Comparison of ENCODE assay signal across 9 cellular contexts in genomic region chr21:25934771-25935224, GRCh38.
DNase-seq lines count a peak whose midpoint lies in the region; ATAC-seq and TF ChIP-seq lines count a peak whose summit lies in the region.
"Had no signal": no experiment of that assay in that cellular context is flagged by ENCODE, and none has a peak within 500 bp of the region (broad histone marks: within the 10 kb centered on the region; RNA-seq: fewer than 3 reads in every experiment).

No MANE protein-coding gene starts in this region.

- peaks cover 15% of the 10 kb centered on the region; the same call in 2 of the 3 replicates for H3K36me3 Mint-ChIP-seq in GM23338 (ENCODE audit: low read depth)

- H3K4me2 ChIP-seq in GM23338 = no peak overlapping the region

- peaks cover 28% of the 10 kb centered on the region for H4K20me1 ChIP-seq in GM23338 (replicated peaks; ENCODE audit: insufficient read depth)

- H3K4me3 ChIP-seq in GM23338 = no peak overlapping the region
- no peak overlapping the region for H3K4me3 ChIP-seq in esophagus squamous epithelium
- no peak overlapping the region for H3K4me3 ChIP-seq in effector memory CD4-positive, alpha-beta T cell (ENCODE audit: insufficient read depth, low read depth, low read length, poor library complexity, severe bottlenecking)

- H3K36me3 ChIP-seq in GM23338 (ENCODE audit: insufficient read depth) (no peaks in the 10 kb centered on the region; the same call in 1 of the 2 replicates), esophagus squamous epithelium (no peaks in the 10 kb centered on the region)
- H3K36me3 ChIP-seq in effector memory CD4-positive, alpha-beta T cell (ENCODE audit: control insufficient read depth, insufficient read depth, low read length) = no peaks in the 10 kb centered on the region

- H3K4me1 Mint-ChIP-seq in GM23338 = peaks cover 32% of the 10 kb centered on the region

- no peak overlapping the region for H2AFZ ChIP-seq in GM23338

- DNase-seq in GM23338 (ENCODE audit: low spot score) (no peak), RPMI7951 (ENCODE audit: low read depth) (peak; percentile 76), esophagus squamous epithelium (lab: John Stamatoyannopoulos, UW) (no peak), pons (ENCODE audit: low spot score) (peak; percentile 53), NCI-H1417 treated with DMSO at 0.1 percent for 48 hours (lab: John Stamatoyannopoulos, UW) (no peak)
- no peak for DNase-seq in effector memory CD4-positive, alpha-beta T cell

- H3K9me2 ChIP-seq in GM23338 (ENCODE audit: insufficient read depth) = no peaks in the 10 kb centered on the region

- TF ChIP-seq POLR2A in esophagus squamous epithelium (IDR thresholded peaks at IDR 0.05) = no peak

- H3K4me1 ChIP-seq in GM23338 (ENCODE audit: insufficient read depth) = peaks cover 15% of the 10 kb centered on the region
- peaks cover 0 to 76% (median 39%) of the 10 kb centered on the region in 3 donors for H3K4me1 ChIP-seq in esophagus squamous epithelium
- H3K4me1 ChIP-seq in effector memory CD4-positive, alpha-beta T cell (ENCODE audit: control insufficient read depth, insufficient read depth, low read length, poor library complexity, severe bottlenecking) = no peaks in the 10 kb centered on the region

- H3K4me3 Mint-ChIP-seq in GM23338 = no peak overlapping the region
- H3K4me3 Mint-ChIP-seq: neural crest cell had no signal

- no peaks in the 10 kb centered on the region for H3F3A ChIP-seq in GM23338 (replicated peaks; ENCODE audit: low read depth)

- intact Hi-C loops in esophagus squamous epithelium (cut with DNase I) = no loop called here

- peaks cover 39% of the 10 kb centered on the region for H3K79me2 ChIP-seq in GM23338 (replicated peaks; ENCODE audit: insufficient read depth)

- no peaks in the 10 kb centered on the region for H3K9me3 Mint-ChIP-seq in GM23338

- peaks cover 6% of the 10 kb centered on the region for H3K27me3 Mint-ChIP-seq in GM23338 (ENCODE audit: insufficient read depth, low read depth, poor library complexity)

- no peaks in the 10 kb centered on the region for H3K9me3 ChIP-seq in esophagus squamous epithelium
- H3K9me3 ChIP-seq in effector memory CD4-positive, alpha-beta T cell (ENCODE audit: control insufficient read depth, low read length) = no peaks in the 10 kb centered on the region

- no peak for ATAC-seq in GM23338
- no peak for ATAC-seq in GM21619 (IDR thresholded peaks at IDR 0.05; ENCODE audit: unreplicated experiment)
- ATAC-seq in GM18511 (IDR thresholded peaks at IDR 0.05; ENCODE audit: unreplicated experiment) = no peak

- H3K27me3 ChIP-seq in GM23338 (ENCODE audit: insufficient read depth) (no peaks in the 10 kb centered on the region), esophagus squamous epithelium (no peaks in the 10 kb centered on the region)
- no peaks in the 10 kb centered on the region for H3K27me3 ChIP-seq in effector memory CD4-positive, alpha-beta T cell (replicated peaks; ENCODE audit: control insufficient read depth, insufficient read depth, low read length, poor library complexity, severe bottlenecking)

- 16 to 28% methylated on average over 4 of the region's 4 CpGs for WGBS in esophagus squamous epithelium, 2 donors

- H3K27ac ChIP-seq in GM23338 (ENCODE audit: low read depth) (peak overlapping the region; percentile 45; the same call in 1 of the 2 replicates), esophagus squamous epithelium (peak overlapping the region; percentile 62 to 89 (median 75))
- H3K27ac ChIP-seq in effector memory CD4-positive, alpha-beta T cell (ENCODE audit: insufficient read depth, low read length, poor library complexity, severe bottlenecking) = no peak overlapping the region

- TF ChIP-seq CTCF in GM23338 (conservative IDR thresholded peaks at IDR 0.05; ENCODE audit: low read depth in 2 of 2) (no peak), esophagus squamous epithelium (IDR thresholded peaks at IDR 0.05) (no peak)

- no peak overlapping the region for H3K27ac Mint-ChIP-seq in GM23338

TF ChIP-seq in GM23338, 12 proteins besides CTCF, POLR2A, EP300 and RAD21 (continues in another document):
- TF ChIP-seq EZH2 (IDR thresholded peaks at IDR 0.05; ENCODE audit: low read depth, unreplicated experiment) (no peak), ZNF331 (CRISPR knock-in tag; IDR thresholded peaks at IDR 0.05; ENCODE audit: low read depth) (no peak), STAT1 (IDR thresholded peaks at IDR 0.05; ENCODE audit: unreplicated experiment) (no peak), EZH2phosphoT487 (IDR thresholded peaks at IDR 0.05; ENCODE audit: unreplicated experiment) (no peak), POLR2AphosphoS5 (IDR thresholded peaks at IDR 0.05; ENCODE audit: low read depth) (no peak), CREB1 (CRISPR knock-in tag; IDR thresholded peaks at IDR 0.05; ENCODE audit: low read depth) (no peak)
- TF ChIP-seq, protein P1, sequence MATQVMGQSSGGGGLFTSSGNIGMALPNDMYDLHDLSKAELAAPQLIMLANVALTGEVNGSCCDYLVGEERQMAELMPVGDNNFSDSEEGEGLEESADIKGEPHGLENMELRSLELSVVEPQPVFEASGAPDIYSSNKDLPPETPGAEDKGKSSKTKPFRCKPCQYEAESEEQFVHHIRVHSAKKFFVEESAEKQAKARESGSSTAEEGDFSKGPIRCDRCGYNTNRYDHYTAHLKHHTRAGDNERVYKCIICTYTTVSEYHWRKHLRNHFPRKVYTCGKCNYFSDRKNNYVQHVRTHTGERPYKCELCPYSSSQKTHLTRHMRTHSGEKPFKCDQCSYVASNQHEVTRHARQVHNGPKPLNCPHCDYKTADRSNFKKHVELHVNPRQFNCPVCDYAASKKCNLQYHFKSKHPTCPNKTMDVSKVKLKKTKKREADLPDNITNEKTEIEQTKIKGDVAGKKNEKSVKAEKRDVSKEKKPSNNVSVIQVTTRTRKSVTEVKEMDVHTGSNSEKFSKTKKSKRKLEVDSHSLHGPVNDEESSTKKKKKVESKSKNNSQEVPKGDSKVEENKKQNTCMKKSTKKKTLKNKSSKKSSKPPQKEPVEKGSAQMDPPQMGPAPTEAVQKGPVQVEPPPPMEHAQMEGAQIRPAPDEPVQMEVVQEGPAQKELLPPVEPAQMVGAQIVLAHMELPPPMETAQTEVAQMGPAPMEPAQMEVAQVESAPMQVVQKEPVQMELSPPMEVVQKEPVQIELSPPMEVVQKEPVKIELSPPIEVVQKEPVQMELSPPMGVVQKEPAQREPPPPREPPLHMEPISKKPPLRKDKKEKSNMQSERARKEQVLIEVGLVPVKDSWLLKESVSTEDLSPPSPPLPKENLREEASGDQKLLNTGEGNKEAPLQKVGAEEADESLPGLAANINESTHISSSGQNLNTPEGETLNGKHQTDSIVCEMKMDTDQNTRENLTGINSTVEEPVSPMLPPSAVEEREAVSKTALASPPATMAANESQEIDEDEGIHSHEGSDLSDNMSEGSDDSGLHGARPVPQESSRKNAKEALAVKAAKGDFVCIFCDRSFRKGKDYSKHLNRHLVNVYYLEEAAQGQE (IDR thresholded peaks at IDR 0.05; ENCODE audit: unreplicated experiment) = no peak
- TF ChIP-seq, protein P2, sequence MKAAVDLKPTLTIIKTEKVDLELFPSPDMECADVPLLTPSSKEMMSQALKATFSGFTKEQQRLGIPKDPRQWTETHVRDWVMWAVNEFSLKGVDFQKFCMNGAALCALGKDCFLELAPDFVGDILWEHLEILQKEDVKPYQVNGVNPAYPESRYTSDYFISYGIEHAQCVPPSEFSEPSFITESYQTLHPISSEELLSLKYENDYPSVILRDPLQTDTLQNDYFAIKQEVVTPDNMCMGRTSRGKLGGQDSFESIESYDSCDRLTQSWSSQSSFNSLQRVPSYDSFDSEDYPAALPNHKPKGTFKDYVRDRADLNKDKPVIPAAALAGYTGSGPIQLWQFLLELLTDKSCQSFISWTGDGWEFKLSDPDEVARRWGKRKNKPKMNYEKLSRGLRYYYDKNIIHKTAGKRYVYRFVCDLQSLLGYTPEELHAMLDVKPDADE (IDR thresholded peaks at IDR 0.05) = no peak

Comparison
In these comparisons a context has a peak if more than half of its experiments do, and no peak if none do; other contexts are left out.
1. DNase-seq: peak in RPMI7951 (single experiment) and pons (single experiment); none in GM23338 (single experiment), esophagus squamous epithelium (single experiment), effector memory CD4-positive, alpha-beta T cell (0 of 3) and NCI-H1417 treated with DMSO at 0.1 percent for 48 hours (single experiment).